Comparison of ENCODE assay signal across 9 cellular contexts in the genomic region with DNA sequence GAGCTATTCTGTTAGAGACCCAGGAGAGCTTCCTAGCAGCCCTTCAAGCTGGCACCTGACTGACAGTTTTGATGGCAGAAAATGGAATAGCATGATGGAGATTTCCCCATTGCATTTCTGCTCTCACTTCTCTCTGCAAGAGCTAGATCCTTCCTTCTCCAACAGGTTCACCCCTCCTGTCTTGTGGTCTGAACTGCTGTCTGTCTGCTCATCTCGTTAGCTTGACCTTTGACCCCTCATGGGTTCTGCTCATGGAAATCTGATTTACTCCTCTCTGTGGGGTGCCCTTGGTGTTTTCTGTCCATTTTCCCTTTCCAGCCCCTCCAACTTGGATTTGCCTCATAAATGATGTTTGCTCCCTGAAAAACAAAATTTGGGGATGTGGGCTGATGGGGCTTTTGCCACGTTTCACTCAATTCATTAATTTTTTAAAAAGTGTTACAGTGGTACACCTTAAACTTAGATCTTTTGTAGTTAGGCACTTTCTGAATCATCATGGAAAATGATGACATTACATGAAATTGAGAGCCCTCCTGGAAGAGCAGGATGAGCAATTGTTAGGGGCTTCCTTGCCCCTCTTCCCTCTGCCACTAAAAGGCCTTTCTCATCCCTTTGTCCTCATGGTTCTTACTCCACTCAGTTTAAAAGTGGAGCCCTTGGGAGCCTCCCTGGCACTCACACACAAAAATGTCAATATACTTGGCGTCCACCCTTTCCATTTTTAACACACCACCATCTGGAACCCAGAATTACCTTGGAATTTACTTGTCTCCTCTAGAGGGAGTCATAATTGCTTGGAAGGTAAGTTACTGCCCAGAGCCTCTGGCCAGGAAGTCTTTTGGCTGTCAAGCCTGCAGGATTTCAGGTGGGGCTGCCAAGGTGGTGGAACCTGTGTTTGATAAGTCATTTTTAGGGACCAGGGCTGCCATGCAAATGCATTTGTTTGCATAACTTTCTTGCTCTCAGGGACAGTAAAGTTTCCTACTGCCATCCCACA. TPM values are rescaled to one million over a fixed set of nuclear protein-coding genes. Genes with fewer than 3 reads are reported as not detected.
DNase-seq lines count a peak whose midpoint lies in the region; ATAC-seq and TF ChIP-seq lines count a peak whose summit lies in the region.
"Had no signal": no experiment of that assay in that cellular context is flagged by ENCODE, and none has a peak within 500 bp of the region (broad histone marks: within the 10 kb centered on the region; RNA-seq: fewer than 3 reads in every experiment).

No MANE protein-coding gene starts in this region.

- H3K36me3 ChIP-seq in thymus (ENCODE audit: control insufficient read depth, insufficient read depth): peaks cover 2% of the 10 kb centered on the region

- 87% methylated on average over 3 of the region's 3 CpGs for WGBS in thymus

- no peaks in the 10 kb centered on the region for H3K27me3 ChIP-seq in thymus (ENCODE audit: control insufficient read depth, insufficient read depth)

- peak overlapping the region; percentile 83 for H3K27ac ChIP-seq in thymus (ENCODE audit: low read depth)

- H3K4me3 ChIP-seq in choroid plexus epithelial cell (ENCODE audit: low read depth, low read length): no peak overlapping the region
- no peak overlapping the region for H3K4me3 ChIP-seq in thymus (ENCODE audit: low read length)

- DNase-seq in COLO829 (ENCODE audit: low spot score) (peak; percentile 59), NCI-H446 treated with DMSO at 0.1 percent for 48 hours (lab: John Stamatoyannopoulos, UW) (peak; percentile 54), choroid plexus epithelial cell (ENCODE audit: low read depth) (peak; percentile 48), mesenteric fat pad (ENCODE audit: low spot score) (no peak)
- DNase-seq in central memory CD4-positive, alpha-beta T cell: no peak

- H3K4me1 ChIP-seq in thymus (ENCODE audit: control insufficient read depth, insufficient read depth, low read length): peaks cover 37% of the 10 kb centered on the region

- peak; percentile 54 for TF ChIP-seq CTCF in choroid plexus epithelial cell (conservative IDR thresholded peaks at IDR 0.05; ENCODE audit: low read depth, low read length)

- no peaks in the 10 kb centered on the region for H3K9me3 ChIP-seq in thymus (ENCODE audit: control insufficient read depth)

- ATAC-seq in GM18870 (IDR thresholded peaks at IDR 0.05; ENCODE audit: unreplicated experiment) (peak; percentile 3), HG02610 (IDR thresholded peaks at IDR 0.05; ENCODE audit: unreplicated experiment) (no peak)

RNA-seq across cellular contexts. Expression of a gene that starts 31.9 kb away (rescaled TPM):
- polyA plus RNA-seq in thymus: 1.0 TPM
- total RNA-seq in mesenteric fat pad: not detected
- total RNA-seq: temporal lobe had no signal

RNA-seq across cellular contexts. Expression of a gene that starts 33.6 kb away (rescaled TPM):
- 19.1 TPM for polyA plus RNA-seq in thymus
- total RNA-seq in mesenteric fat pad: 23.0 TPM
- total RNA-seq: temporal lobe had no signal

RNA-seq across cellular contexts. Expression of a gene that starts 54.0 kb away (rescaled TPM):
- 72.3 TPM for polyA plus RNA-seq in thymus
- total RNA-seq in mesenteric fat pad: 103 TPM

Comparison
In these comparisons a context has a peak if more than half of its experiments do, and no peak if none do; other contexts are left out.
1. DNase-seq: peak in COLO829 (single experiment), NCI-H446 treated with DMSO at 0.1 percent for 48 hours (single experiment) and choroid plexus epithelial cell (single experiment); none in central memory CD4-positive, alpha-beta T cell (single experiment) and mesenteric fat pad (single experiment).